Comparison of ENCODE assay signal across 9 cellular contexts in genomic region chr16:22172642-22173041, GRCh38. TPM values are rescaled to one million over a fixed set of nuclear protein-coding genes. Genes with fewer than 3 reads are reported as not detected.
"Had no signal": no experiment of that assay in that cellular context is flagged by ENCODE, and none has a peak within 500 bp of the region (broad histone marks: within the 10 kb centered on the region; RNA-seq: fewer than 3 reads in every experiment).

No MANE protein-coding gene starts in this region.

RNA-seq across cellular contexts. Expression of gene SDR42E2, which starts 10.3 kb away (rescaled TPM):
- total RNA-seq: stomach, suprapubic skin, thoracic aorta, thyroid gland, tibial nerve, transverse colon, urinary bladder, uterus, vagina had no signal
- polyA plus RNA-seq: stomach, urinary bladder had no signal
